ENCODE assay signal across 11 cellular contexts in the genomic region with DNA sequence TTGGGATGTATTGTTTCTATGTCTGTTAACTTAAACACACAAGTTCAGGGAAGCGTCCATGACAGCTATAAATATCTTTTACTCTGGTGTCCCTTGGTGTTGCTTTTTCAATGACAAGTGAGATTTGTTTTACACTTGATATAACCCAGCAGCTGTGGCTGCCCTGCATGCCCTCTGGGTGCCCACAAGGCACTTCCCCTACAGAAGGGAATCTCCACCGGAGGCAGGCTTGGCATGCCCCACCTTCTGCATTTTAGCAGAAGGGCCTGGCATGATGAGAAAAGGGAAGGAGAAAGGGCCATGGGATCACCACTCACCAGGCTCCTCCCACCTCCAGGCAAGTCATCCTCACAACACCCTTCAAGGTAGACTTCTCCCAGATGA. TPM values are rescaled to one million over a fixed set of nuclear protein-coding genes. Genes with fewer than 3 reads are reported as not detected.
DNase-seq lines count a peak whose midpoint lies in the region; ATAC-seq and TF ChIP-seq lines count a peak whose summit lies in the region.
"Had no signal": no experiment of that assay in that cellular context is flagged by ENCODE, and none has a peak within 500 bp of the region (broad histone marks: within the 10 kb centered on the region; RNA-seq: fewer than 3 reads in every experiment).

No MANE protein-coding gene starts in this region.

- H3K27me3 Mint-ChIP-seq in naive B cell = no peaks in the 10 kb centered on the region

- no peak for TF ChIP-seq POLR2A in transverse colon (IDR thresholded peaks at IDR 0.05)

- H3K4me3 ChIP-seq in dorsolateral prefrontal cortex = no peak overlapping the region
- no peak overlapping the region for H3K4me3 ChIP-seq in transverse colon
- H3K4me3 ChIP-seq: SK-N-MC had no signal

- H3K27me3 ChIP-seq in dorsolateral prefrontal cortex (no peaks in the 10 kb centered on the region), transverse colon (no peaks in the 10 kb centered on the region)

- H3K36me3 Mint-ChIP-seq in naive B cell = peaks cover 7 to 8% of the 10 kb centered on the region in 2 donors

- TF ChIP-seq EP300 in transverse colon (IDR thresholded peaks at IDR 0.05; ENCODE audit: low read depth) = no peak

- H3K36me3 ChIP-seq in transverse colon = no peaks in the 10 kb centered on the region

- intact Hi-C loops in dorsolateral prefrontal cortex (cut with DNase I) (loop anchor here in 1 of 2 donors (5.0 kb wide), 1 partner anchor 251 kb away; a partner anchor contains a TSS), transverse colon (cut with DNase I; ENCODE audit: low total_unique reads) (no loop called here)

- peak overlapping the region; percentile 85 to 99 (median 98) for H3K27ac Mint-ChIP-seq in naive B cell

- TF ChIP-seq CTCF in dorsolateral prefrontal cortex (IDR thresholded peaks at IDR 0.05 in 54 of 56, conservative IDR thresholded peaks at IDR 0.05 in 2 of 56; ENCODE audit: low read depth in 1 of 56, partially characterized antibody in 56 of 56) = no peak
- no peak for TF ChIP-seq CTCF in transverse colon (IDR thresholded peaks at IDR 0.05)

- peak overlapping the region; percentile 75 to 92 (median 88) for H3K4me3 Mint-ChIP-seq in naive B cell

- no peaks in the 10 kb centered on the region for H3K9me3 Mint-ChIP-seq in naive B cell

- 62 to 67% methylated on average over 1 to 2 of the region's 2 CpGs for WGBS in transverse colon (ENCODE audit: low coverage in 1 of 2), 2 donors

- ATAC-seq in naive B cell (ENCODE audit: low read depth in 2 of 2) = peak; percentile 80 to 81

- H3K4me1 ChIP-seq in transverse colon = peaks cover 7 to 47% (median 26%) of the 10 kb centered on the region in 4 donors

- H3K27ac ChIP-seq in dorsolateral prefrontal cortex = peak overlapping the region in 46 of 59 donors; percentile 1 to 81 (median 57)
- H3K27ac ChIP-seq in transverse colon = peak overlapping the region; percentile 57 to 64 (median 60)
- H3K27ac ChIP-seq: SK-N-MC had no signal

- in situ Hi-C loops in transverse colon (cut with MboI; ENCODE audit: low pct_ligation_motif_present in 1 of 4, low pct_unique_long_range_greater_than_20kb in 1 of 4, low sequenced_read_pairs in 3 of 4) = no loop called here

- DNase-seq in NAMALWA (ENCODE audit: low spot score) (peak; percentile 22), dorsolateral prefrontal cortex (no peak), naive B cell (peak; percentile 80), transverse colon (peak; percentile 37), NCI-H2171 treated with DMSO at 0.1 percent for 48 hours (lab: John Stamatoyannopoulos, UW) (no peak), GM03348 (ENCODE audit: low spot score) (no peak)
- DNase-seq in activated CD4-positive, alpha-beta T cell treated with anti-CD3 and anti-CD28 coated beads, Interleukin-2, amount 50 U/mL, for 48 hours = no peak
- DNase-seq: activated CD8-positive, alpha-beta memory T cell treated with anti-CD3 and anti-CD28 coated beads for 24 hours; DMS79; stimulated activated CD4-positive, alpha-beta T cell treated with anti-CD3 and anti-CD28 coated beads, Interleukin-2, amount 100 ng/mL, for 24 hours had no signal

- no peaks in the 10 kb centered on the region for H3K9me3 ChIP-seq in transverse colon

- H3K4me1 Mint-ChIP-seq in naive B cell = peaks cover 84 to 94% (median 92%) of the 10 kb centered on the region in 3 donors

RNA-seq across cellular contexts. Expression of a gene that starts 5.7 kb away (rescaled TPM):
- total RNA-seq in dorsolateral prefrontal cortex = 10 to 100 TPM in 106 of 120 experiments, 1 to 10 TPM in 14; 6.8 to 27.5 (median 13.6) TPM
- polyA plus RNA-seq in naive B cell (ENCODE audit: low read depth in 6 of 6) = 10 to 100 TPM in 1 of 6 donors, 1 to 10 TPM in 4, under 1 TPM in 1; 0.82 to 10.8 (median 7.9) TPM
- 1 to 10 TPM in 3 of 4 donors, not detected in 1; 1.2 to 3.2 (median 2.2) TPM for total RNA-seq in transverse colon

RNA-seq across cellular contexts. Expression of a gene that starts 5.8 kb away (rescaled TPM):
- 100 to 1,000 TPM in 7 of 120 experiments, 10 to 100 TPM in 113; 44.1 to 164 (median 72.2) TPM for total RNA-seq in dorsolateral prefrontal cortex
- 10 to 100 TPM in 5 of 6 donors, 1 to 10 TPM in 1; 8.5 to 21.7 (median 13.9) TPM for polyA plus RNA-seq in naive B cell (ENCODE audit: low read depth in 6 of 6)
- 10 to 100 TPM in 3 of 4 donors, 1 to 10 TPM in 1; 8.2 to 58.1 (median 41.6) TPM for total RNA-seq in transverse colon

Comparison
In these comparisons a context has a peak if more than half of its experiments do, and no peak if none do; other contexts are left out.
1. DNase-seq: peak in NAMALWA (single experiment), naive B cell (single experiment) and transverse colon (single experiment); none in dorsolateral prefrontal cortex (0 of 10), NCI-H2171 treated with DMSO at 0.1 percent for 48 hours (single experiment), activated CD4-positive, alpha-beta T cell treated with anti-CD3 and anti-CD28 coated beads, Interleukin-2, amount 50 U/mL, for 48 hours (0 of 2) and GM03348 (single experiment).